8 cellular contexts compared by ENCODE assay signal in the genomic region with DNA sequence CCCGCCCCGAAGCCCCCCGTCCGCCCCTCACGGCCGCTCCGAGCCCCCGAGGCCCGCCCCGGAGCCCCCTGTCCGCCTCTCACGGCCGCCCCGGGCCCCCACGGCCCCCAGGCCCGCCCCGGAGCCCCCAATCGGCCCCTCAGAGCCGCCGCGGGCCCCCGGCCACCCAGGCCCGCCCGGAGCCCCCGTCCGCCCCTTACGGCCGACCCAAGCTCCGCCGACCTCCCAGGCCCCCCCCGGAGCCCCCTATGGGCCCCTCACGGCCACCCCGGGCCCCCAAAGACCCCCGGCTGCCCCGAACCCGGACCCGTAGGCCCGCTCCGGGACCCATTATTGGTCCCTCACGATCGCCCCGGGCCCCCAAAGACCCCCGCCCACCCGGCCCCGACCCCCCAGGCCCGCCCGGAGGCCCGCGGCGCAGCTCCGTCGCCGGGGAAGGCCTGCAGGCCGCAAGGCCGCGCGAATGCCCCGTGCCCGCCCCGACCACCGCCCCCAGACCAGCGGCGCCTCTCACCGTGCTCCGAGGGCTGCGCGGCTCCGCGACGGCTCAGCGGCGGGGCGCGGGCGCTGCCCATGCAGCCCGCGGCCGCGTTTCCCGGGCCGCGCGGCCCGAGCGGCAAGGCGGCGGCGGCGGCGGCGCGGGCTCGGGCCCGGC. TPM values are rescaled to one million over a fixed set of nuclear protein-coding genes. Genes with fewer than 3 reads are reported as not detected.
DNase-seq lines count a peak whose midpoint lies in the region; ATAC-seq and TF ChIP-seq lines count a peak whose summit lies in the region.

No MANE protein-coding gene starts in this region.

- H3K27me3 Mint-ChIP-seq in T-helper 17 cell, result no peaks in the 10 kb centered on the region

- no peak for TF ChIP-seq POLR2A in GM18505 (IDR thresholded peaks at IDR 0.05; ENCODE audit: borderline replicate concordance, extremely low read depth, insufficient read depth, insufficient read length)

- H3K4me3 ChIP-seq in foreskin fibroblast (ENCODE audit: low read depth in 1 of 2, low read length in 2 of 2) (peak overlapping the region; percentile 61 to 62), skeletal muscle cell (ENCODE audit: low read depth, low read length) (peak overlapping the region; percentile 66)

- POLR2A ChIA-PET in GM10248 (lab: Yijun Ruan, JAX), result interaction anchor here (1.0 to 1.3 kb wide), 2 partner anchors 11 to 13 kb away, joined by 3 to 8 read pairs; no protein-coding TSS in a partner anchor

- H3K27ac Mint-ChIP-seq in T-helper 17 cell, result peak overlapping the region; percentile 98

- TF ChIP-seq CTCF in foreskin fibroblast (IDR thresholded peaks at IDR 0.05; ENCODE audit: low read depth, low read length) (no peak), GM10248 (IDR thresholded peaks at IDR 0.05; ENCODE audit: control extremely low read depth, extremely low read depth, low read depth, missing control alignments) (no peak)

- CTCF ChIA-PET in GM10248 (lab: Yijun Ruan, JAX), result interaction anchor here (1.3 to 1.5 kb wide), 2 partner anchors 13 to 39 kb away, joined by 4 read pairs; no protein-coding TSS in a partner anchor

- peak; percentile 0 for ATAC-seq in GM18505 (IDR thresholded peaks at IDR 0.05; ENCODE audit: unreplicated experiment)
- ATAC-seq in T-helper 17 cell, result no peak
- no peak for ATAC-seq in GM21723 (IDR thresholded peaks at IDR 0.05; ENCODE audit: unreplicated experiment)

- H3K4me1 Mint-ChIP-seq in T-helper 17 cell, result peaks cover 51% of the 10 kb centered on the region

- peak overlapping the region; percentile 96 for H3K4me3 Mint-ChIP-seq in T-helper 17 cell

- peaks cover 4% of the 10 kb centered on the region for H3K36me3 Mint-ChIP-seq in T-helper 17 cell (ENCODE audit: low read depth)

- DNase-seq in T-helper 17 cell (peak in 2 of 3 donors; percentile 13 to 22), foreskin fibroblast (no peak), skeletal muscle cell (ENCODE audit: low read depth) (no peak), NCI-H2196 treated with DMSO at 0.1 percent for 48 hours (lab: John Stamatoyannopoulos, UW; ENCODE audit: unreplicated experiment) (no peak), GM10248 (ENCODE audit: extremely low spot score) (no peak), NCI-H2227 treated with DMSO at 0.1 percent for 48 hours (lab: John Stamatoyannopoulos, UW) (no peak)

- H3K9me3 ChIP-seq in T-helper 17 cell (ENCODE audit: control insufficient read depth, low read length, poor library complexity, severe bottlenecking), result no peaks in the 10 kb centered on the region

RNA-seq across cellular contexts. Expression of a gene that starts 0.5 kb away (rescaled TPM):
- total RNA-seq in T-helper 17 cell, result 100 to 1,000 TPM; 197 to 251 TPM

RNA-seq across cellular contexts. Expression of a gene that starts 18.3 kb away (rescaled TPM):
- total RNA-seq in T-helper 17 cell, result 100 to 1,000 TPM; 140 to 154 TPM

Comparison
In these comparisons a context has a peak if more than half of its experiments do, and no peak if none do; other contexts are left out.
1. DNase-seq: peak in T-helper 17 cell (2 of 3); none in foreskin fibroblast (0 of 2), skeletal muscle cell (single experiment), NCI-H2196 treated with DMSO at 0.1 percent for 48 hours (single experiment), GM10248 (single experiment) and NCI-H2227 treated with DMSO at 0.1 percent for 48 hours (single experiment).